Comparison of ENCODE assay signal across 31 cellular contexts in the genomic region with DNA sequence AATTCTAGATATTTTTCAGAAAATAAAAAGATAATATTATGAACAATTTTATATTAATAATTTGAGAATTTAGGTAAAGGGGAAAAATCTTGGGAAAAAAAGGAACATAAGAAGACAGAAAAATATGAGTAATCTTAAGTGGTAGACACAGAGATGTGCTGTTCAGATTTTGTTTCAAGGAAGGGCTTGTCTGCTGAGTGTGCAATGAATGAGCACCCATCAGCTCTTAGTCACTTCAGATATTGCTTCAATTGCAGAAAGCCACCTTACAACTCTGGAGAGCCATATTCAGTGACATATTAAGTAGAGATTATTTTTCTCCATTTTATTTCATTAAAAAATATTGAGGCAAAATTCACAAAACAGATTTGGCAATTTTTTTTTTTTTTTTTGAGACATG.
"Had no signal": no experiment of that assay in that cellular context is flagged by ENCODE, and none has a peak within 500 bp of the region (broad histone marks: within the 10 kb centered on the region; RNA-seq: fewer than 3 reads in every experiment).

No MANE protein-coding gene starts in this region.

- H3K36me3 ChIP-seq: adrenal gland, brain microvascular endothelial cell had no signal

- ATAC-seq: activated CD8-positive, alpha-beta T cell treated with anti-CD3 and anti-CD28 coated beads for 36 hours; activated naive CD4-positive, alpha-beta T cell treated with anti-CD3 and anti-CD28 coated beads, Interleukin-2, amount 50 U/mL, for 72 hours; activated T-cell treated with anti-CD3 and anti-CD28 coated beads, Interleukin-2, amount 50 U/mL, for 4 hours; activated T-cell treated with anti-CD3 and anti-CD28 coated beads, Interleukin-2, amount 50 U/mL, for 72 hours; activated T-helper 17 cell treated with anti-CD3 and anti-CD28 coated beads, Interleukin-2, amount 50 U/mL, for 72 hours; body of pancreas had no signal

- H3K4me3 ChIP-seq: adrenal gland, body of pancreas had no signal

- H3K4me1 ChIP-seq: adrenal gland, body of pancreas had no signal

- H3K27ac ChIP-seq: adrenal gland, body of pancreas, brain microvascular endothelial cell, VCaP had no signal

- DNase-seq: activated B cell treated with CpG ODN at 0.5 μM for 24 hours; activated CD4-positive, alpha-beta memory T cell treated with anti-CD3 and anti-CD28 coated beads for 36 hours; activated CD4-positive, alpha-beta T cell treated with anti-CD3 and anti-CD28 coated beads for 4 hours; activated CD4-positive, alpha-beta T cell treated with anti-CD3 and anti-CD28 coated beads, Interleukin-2, amount 10 ng/mL, durations not matched to agents 24 days and 14 days; activated CD4-positive, alpha-beta T cell treated with anti-CD3 and anti-CD28 coated beads, Interleukin-2, amount 50 U/mL, for 1 hour; activated CD4-positive, alpha-beta T cell treated with anti-CD3 and anti-CD28 coated beads, Interleukin-2, amount 50 U/mL, for 4 hours; activated CD4-positive, CD25-positive, alpha-beta regulatory T cell treated with anti-CD3 and anti-CD28 coated beads, Interleukin-2, amount 50 U/mL, for 72 hours; activated CD8-positive, alpha-beta memory T cell treated with anti-CD3 and anti-CD28 coated beads, Interleukin-2, amount 50 U/mL, for 4 hours; activated CD8-positive, alpha-beta T cell treated with anti-CD3 and anti-CD28 coated beads for 36 hours; activated effector memory CD4-positive, alpha-beta T cell treated with anti-CD3 and anti-CD28 coated beads, Interleukin-2, amount 50 U/mL, for 16 hours; activated gamma-delta T cell treated with Interleukin-2 at 50 U/mL for 16 hours; activated naive CD4-positive, alpha-beta T cell; activated naive CD4-positive, alpha-beta T cell treated with anti-CD3 and anti-CD28 coated beads for 36 hours; activated naive CD4-positive, alpha-beta T cell treated with anti-CD3 and anti-CD28 coated beads, Interleukin-2, amount 50 U/mL, for 16 hours; activated naive CD8-positive, alpha-beta T cell treated with anti-CD3 and anti-CD28 coated beads for 36 hours; activated T-cell treated with anti-CD3 and anti-CD28 coated beads for 4 hours; activated T-cell treated with anti-CD3 and anti-CD28 coated beads, Interleukin-2, amount 50 U/mL, for 1 hour; activated T-cell treated with anti-CD3 and anti-CD28 coated beads, Interleukin-2, amount 50 U/mL, for 4 hours; activated T-cell treated with anti-CD3 and anti-CD28 coated beads, Interleukin-2, amount 50 U/mL, for 72 hours; adrenal gland; amniotic stem cell; aorta; body of pancreas; brain microvascular endothelial cell; central memory CD4-positive, alpha-beta T cell; T-helper 1 cell; T-helper 2 cell; T-helper 9 cell had no signal

- H3K27me3 ChIP-seq: adrenal gland, body of pancreas, brain microvascular endothelial cell had no signal

- H3K9me3 ChIP-seq: adrenal gland, body of pancreas had no signal
